14 cellular contexts compared by ENCODE assay signal in genomic region chr1:157240495-157241184, GRCh38.
A peak's percentile ranks its signal among the peaks of the same experiment; 100 is the strongest.
DNase-seq lines count a peak whose midpoint lies in the region; ATAC-seq, FAIRE-seq and TF ChIP-seq lines count a peak whose summit lies in the region.
"Had no signal": no experiment of that assay in that cellular context is flagged by ENCODE, and none has a peak within 500 bp of the region (broad histone marks: within the 10 kb centered on the region; RNA-seq: fewer than 3 reads in every experiment).

No MANE protein-coding gene starts in this region.

- H3K27ac ChIP-seq in HUES6 (ENCODE audit: low read depth, low read length) (peak overlapping the region; percentile 3; the same call in 1 of the 2 replicates), iPS-20b (ENCODE audit: low read length) (no peak overlapping the region), stomach (peak overlapping the region; percentile 42 to 67 (median 66))

- TF ChIP-seq POLR2A in stomach (IDR thresholded peaks at IDR 0.05) = no peak

- TF ChIP-seq CTCF in stomach (IDR thresholded peaks at IDR 0.05) (no peak), D721Med (IDR thresholded peaks at IDR 0.05; ENCODE audit: insufficient read depth, missing control alignments) (no peak)

- FAIRE-seq in D721Med (lab: Jason Lieb, UNC) = no peak

- H3K36me3 ChIP-seq in HUES6 (ENCODE audit: control insufficient read depth, insufficient read depth, low read length) (no peaks in the 10 kb centered on the region), iPS-20b (ENCODE audit: insufficient read depth, low read depth, low read length) (no peaks in the 10 kb centered on the region), stomach (no peaks in the 10 kb centered on the region), MG63 (no peaks in the 10 kb centered on the region)

- peak; percentile 64 for DNase-seq in stomach
- no peak for DNase-seq in activated naive CD4-positive, alpha-beta T cell treated with anti-CD3 and anti-CD28 coated beads, Interleukin-2, amount 50 U/mL, for 16 hours
- no peak for DNase-seq in D721Med (ENCODE audit: insufficient read length, low spot score)
- DNase-seq in MG63 = no peak
- DNase-seq: activated CD4-positive, alpha-beta T cell treated with anti-CD3 and anti-CD28 coated beads for 36 hours; effector memory CD4-positive, alpha-beta T cell; glutamatergic neuron; mesenchymal stem cell; NCI-H1694; retina had no signal

- H3K4me3 ChIP-seq in HUES6 (ENCODE audit: low read depth, low read length) = no peak overlapping the region
- H3K4me3 ChIP-seq in iPS-20b (ENCODE audit: low read length) = peak overlapping the region; percentile 18; the same call in 1 of the 2 replicates
- H3K4me3 ChIP-seq in stomach = no peak overlapping the region
- H3K4me3 ChIP-seq in MG63 = no peak overlapping the region

- WGBS in stomach, 5 donors = 26 to 46% (median 35%) methylated on average over 7 of the region's 7 CpGs

- H3K9me3 ChIP-seq in HUES6 (ENCODE audit: control insufficient read depth, insufficient read depth, low read depth, low read length) (no peaks in the 10 kb centered on the region), iPS-20b (ENCODE audit: insufficient read depth, low read depth, low read length) (no peaks in the 10 kb centered on the region), stomach (no peaks in the 10 kb centered on the region), MG63 (no peaks in the 10 kb centered on the region)

- no peak for TF ChIP-seq EP300 in stomach (IDR thresholded peaks at IDR 0.05)

- H3K9ac ChIP-seq in HUES6 (ENCODE audit: low read length) (no peak overlapping the region), iPS-20b (ENCODE audit: low read depth, low read length) (peak overlapping the region; percentile 49)

- intact Hi-C loops in stomach (cut with DNase I; ENCODE audit: low total_unique reads) = no loop called here

- H3K27me3 ChIP-seq in HUES6 (ENCODE audit: control insufficient read depth, insufficient read depth, low read length) (no peaks in the 10 kb centered on the region), iPS-20b (ENCODE audit: insufficient read depth, low read length) (no peaks in the 10 kb centered on the region), stomach (peaks cover 0 to 9% (median 0%) of the 10 kb centered on the region in 3 donors), MG63 (peaks cover 10% of the 10 kb centered on the region; the same call in 1 of the 2 replicates)

- ATAC-seq in GM21423 (IDR thresholded peaks at IDR 0.05; ENCODE audit: unreplicated experiment) = peak; percentile 79
- no peak for ATAC-seq in esophagus mucosa
- ATAC-seq: activated CD4-positive, alpha-beta T cell treated with anti-CD3 and anti-CD28 coated beads for 36 hours had no signal

- H3K4me1 ChIP-seq in HUES6 (ENCODE audit: control insufficient read depth, insufficient read depth, low read length) = peaks cover 42% of the 10 kb centered on the region
- H3K4me1 ChIP-seq in iPS-20b (ENCODE audit: insufficient read depth, low read length) = peaks cover 23% of the 10 kb centered on the region; the same call in 1 of the 2 replicates
- H3K4me1 ChIP-seq in stomach = peaks cover 4 to 30% (median 13%) of the 10 kb centered on the region in 4 donors
